ENCODE assay signal across 15 cellular contexts in genomic region chr4:95255396-95256107, GRCh38.
DNase-seq lines count a peak whose midpoint lies in the region; ATAC-seq, FAIRE-seq and TF ChIP-seq lines count a peak whose summit lies in the region.
"Had no signal": no experiment of that assay in that cellular context is flagged by ENCODE, and none has a peak within 500 bp of the region (broad histone marks: within the 10 kb centered on the region; RNA-seq: fewer than 3 reads in every experiment).

No MANE protein-coding gene starts in this region.

- dilution Hi-C loops in IMR-90 (cut with HindIII; ENCODE audit: low sequenced_read_pairs, unreplicated experiment) = no loop called here

- H3K4me3 ChIP-seq in IMR-90 (ENCODE audit: insufficient read depth, low read depth, low read length) = no peak overlapping the region
- H3K4me3 ChIP-seq in bronchial epithelial cell (ENCODE audit: low read depth, low read length) = no peak overlapping the region
- no peak overlapping the region for H3K4me3 ChIP-seq in right atrium auricular region
- H3K4me3 ChIP-seq in smooth muscle cell = peak overlapping the region; percentile 15

- no peaks in the 10 kb centered on the region for H3K36me3 ChIP-seq in IMR-90 (ENCODE audit: control insufficient read depth, insufficient read depth, low read length)
- H3K36me3 ChIP-seq in bronchial epithelial cell (ENCODE audit: control insufficient read depth, insufficient read depth, low read length) = no peaks in the 10 kb centered on the region
- no peaks in the 10 kb centered on the region for H3K36me3 ChIP-seq in right atrium auricular region
- no peaks in the 10 kb centered on the region for H3K36me3 ChIP-seq in smooth muscle cell (ENCODE audit: low read depth)

- WGBS in IMR-90 (ENCODE audit: extremely low coverage in 2 of 2, insufficient read length in 1 of 2), 2 experiments = 52% methylated on average over 7 of the region's 8 CpGs; no CpG with 5 or more reads in 1 of the 2 experiments
- 44% methylated on average over 8 of the region's 8 CpGs for WGBS in smooth muscle cell (ENCODE audit: low lambda C conversion rate)

- H4K91ac ChIP-seq in IMR-90 (ENCODE audit: insufficient read depth, low read depth, low read length) = no peak overlapping the region

- no peak for TF ChIP-seq RAD21 in IMR-90 (IDR thresholded peaks at IDR 0.05; ENCODE audit: low read length)

- no peak overlapping the region for H3K23ac ChIP-seq in IMR-90 (ENCODE audit: low read depth, low read length)

- POLR2A ChIA-PET in IMR-90 (lab: Charles Lee; ENCODE audit: unreplicated experiment) = no interaction called here

- no peak overlapping the region for H2AK9ac ChIP-seq in IMR-90 (replicated peaks; ENCODE audit: low read depth, low read length, poor library complexity)

- DNase-seq in IMR-90 (peak; percentile 77), bronchial epithelial cell (ENCODE audit: low read depth) (peak; percentile 51), right atrium auricular region (ENCODE audit: low spot score) (peak; percentile 60), smooth muscle cell (lab: John Stamatoyannopoulos, UW; ENCODE audit: unreplicated experiment) (peak; percentile 16), T-helper 1 cell (no peak), GM19240 (ENCODE audit: insufficient read length, low spot score) (no peak)
- DNase-seq: activated CD4-positive, alpha-beta T cell treated with anti-CD3 and anti-CD28 coated beads for 48 hours; CD4-positive, alpha-beta T cell; GDM1; NCI-H2171 treated with DMSO at 0.1 percent for 48 hours; stimulated activated CD4-positive, alpha-beta T cell treated with anti-CD3 and anti-CD28 coated beads, Interleukin-2, amount 100 ng/mL, for 24 hours; stimulated activated naive B cell treated with anti-CD40 and anti-IgM and Interleukin-4, amounts not matched to agents 10 μg/mL and 1 μg/mL and 100 μg/mL, for 72 hours had no signal

- H2BK5ac ChIP-seq in IMR-90 (ENCODE audit: low read depth, low read length, poor library complexity, severe bottlenecking) = no peak overlapping the region

- H3K4me2 ChIP-seq in IMR-90 (ENCODE audit: low read depth, low read length) (peak overlapping the region; percentile 40; the same call in 1 of the 2 replicates), smooth muscle cell (peak overlapping the region; percentile 79)

- in situ Hi-C loops in IMR-90 (cut with MboI; ENCODE audit: low sequenced_read_pairs) = no loop called here

- no TSS peak for BruUV-seq in IMR-90 (replicated peaks; lab: Mats Ljungman, UMichigan)

- H2BK20ac ChIP-seq in IMR-90 (ENCODE audit: low read depth, low read length) = peak overlapping the region; percentile 0; the same call in 1 of the 2 replicates

- H3K9ac ChIP-seq in IMR-90 (ENCODE audit: low read depth, low read length) (no peak overlapping the region), smooth muscle cell (ENCODE audit: low read depth) (peak overlapping the region; percentile 16)

- H3K14ac ChIP-seq in IMR-90 (replicated peaks; ENCODE audit: low read depth, low read length) = no peak overlapping the region; the same call in 1 of the 2 replicates

- H3K27me3 ChIP-seq in IMR-90 (ENCODE audit: control insufficient read depth, insufficient read depth, low read length) = no peaks in the 10 kb centered on the region
- H3K27me3 ChIP-seq in bronchial epithelial cell (ENCODE audit: control insufficient read depth, insufficient read depth, low read length) = no peaks in the 10 kb centered on the region
- no peaks in the 10 kb centered on the region for H3K27me3 ChIP-seq in right atrium auricular region
- no peaks in the 10 kb centered on the region for H3K27me3 ChIP-seq in smooth muscle cell (ENCODE audit: low read depth)

- no peak overlapping the region for H3K18ac ChIP-seq in IMR-90 (ENCODE audit: low read depth, low read length)

- H3K56ac ChIP-seq in IMR-90 (ENCODE audit: extremely low read depth, insufficient read depth, low read length) = no peak overlapping the region

- peak overlapping the region; percentile 39 for H2BK120ac ChIP-seq in IMR-90 (ENCODE audit: low read depth, low read length)

- peaks cover 4% of the 10 kb centered on the region for H3F3A ChIP-seq in smooth muscle cell (ENCODE audit: low read depth)

- no peak overlapping the region for H3K27ac ChIP-seq in IMR-90 (ENCODE audit: insufficient read depth, low read length)
- H3K27ac ChIP-seq in right atrium auricular region = peak overlapping the region in 1 of 2 donors; percentile 36
- peak overlapping the region; percentile 86 for H3K27ac ChIP-seq in smooth muscle cell (ENCODE audit: low read depth)

- TF ChIP-seq CTCF in IMR-90 (conservative IDR thresholded peaks at IDR 0.05; ENCODE audit: low read depth, low read length) (no peak), bronchial epithelial cell (IDR thresholded peaks at IDR 0.05; ENCODE audit: insufficient read depth, low read length, severe bottlenecking) (no peak), right atrium auricular region (IDR thresholded peaks at IDR 0.05) (no peak), smooth muscle cell (IDR thresholded peaks at IDR 0.05; ENCODE audit: borderline replicate concordance, insufficient read depth, poor library complexity, severe bottlenecking) (no peak)

- CTCF ChIA-PET in IMR-90 (lab: Yijun Ruan, JAX) = no interaction called here

- no peaks in the 10 kb centered on the region for H3K9me3 ChIP-seq in IMR-90 (ENCODE audit: control insufficient read depth, insufficient read depth, low read length)
- H3K9me3 ChIP-seq in right atrium auricular region = no peaks in the 10 kb centered on the region
- H3K9me3 ChIP-seq in smooth muscle cell (replicated peaks; ENCODE audit: low read depth) = no peaks in the 10 kb centered on the region

- no peak for TF ChIP-seq POLR2A in IMR-90 (IDR thresholded peaks at IDR 0.05; ENCODE audit: low read depth, low read length)

- H3K4ac ChIP-seq in IMR-90 (ENCODE audit: low read depth, low read length) = no peak overlapping the region

- no peaks in the 10 kb centered on the region for H3K79me1 ChIP-seq in IMR-90 (ENCODE audit: low read depth in 1 of 2, low read length in 2 of 2)

- no peaks in the 10 kb centered on the region for H4K20me1 ChIP-seq in IMR-90 (ENCODE audit: insufficient read depth, low read length)
- no peaks in the 10 kb centered on the region for H4K20me1 ChIP-seq in smooth muscle cell (ENCODE audit: low read depth)

- H3K4me1 ChIP-seq in IMR-90 (ENCODE audit: control insufficient read depth, insufficient read depth, low read length) = no peaks in the 10 kb centered on the region
- no peaks in the 10 kb centered on the region for H3K4me1 ChIP-seq in right atrium auricular region
- peaks cover 8% of the 10 kb centered on the region for H3K4me1 ChIP-seq in smooth muscle cell (ENCODE audit: low read depth)

- FAIRE-seq in bronchial epithelial cell (lab: Jason Lieb, UNC) = peak; percentile 23

- H2AFZ ChIP-seq in IMR-90 (replicated peaks; ENCODE audit: low read length, poor library complexity) = peak overlapping the region; percentile 72
- H2AFZ ChIP-seq in smooth muscle cell (ENCODE audit: low read depth) = peak overlapping the region; percentile 71

- H2BK15ac ChIP-seq in IMR-90 (ENCODE audit: low read depth, low read length) = no peak overlapping the region

- peaks cover 4% of the 10 kb centered on the region; the same call in 1 of the 2 replicates for H3K9me1 ChIP-seq in IMR-90 (ENCODE audit: insufficient read depth, low read length)

- ATAC-seq in IMR-90 (ENCODE audit: low read depth) (peak; percentile 93), GM21825 (IDR thresholded peaks at IDR 0.05; ENCODE audit: unreplicated experiment) (no peak), GM18498 (IDR thresholded peaks at IDR 0.05; ENCODE audit: unreplicated experiment) (no peak)
- ATAC-seq: left lobe of liver; stimulated activated naive B cell treated with anti-CD40 and anti-IgM and Interleukin-4, amounts not matched to agents 10 μg/mL and 1 μg/mL and 100 μg/mL, for 72 hours had no signal

- H2AK5ac ChIP-seq in IMR-90 (ENCODE audit: low read depth, low read length) = no peak overlapping the region

- no peaks in the 10 kb centered on the region for H3K79me2 ChIP-seq in smooth muscle cell (ENCODE audit: low read depth)

- no peak overlapping the region for H4K5ac ChIP-seq in IMR-90 (ENCODE audit: low read depth, low read length)

- peak overlapping the region in 1 of 2 experiments; percentile 22; a peak in 1 of 4 replicates for H4K8ac ChIP-seq in IMR-90 (ENCODE audit: low read depth in 2 of 2, low read length in 2 of 2)

- intact Hi-C loops in IMR-90 (cut with micrococcal nuclease) = no loop called here

TF ChIP-seq in IMR-90, 13 proteins besides CTCF, POLR2A, EP300 and RAD21:
- TF ChIP-seq BHLHE40 (IDR thresholded peaks at IDR 0.05; ENCODE audit: low read depth, low read length) (peak; percentile 87), USF2 (IDR thresholded peaks at IDR 0.05; ENCODE audit: low read depth, low read length) (peak; percentile 96), MAZ (IDR thresholded peaks at IDR 0.05; ENCODE audit: borderline replicate concordance, low read depth, low read length) (no peak), CEBPB (IDR thresholded peaks at IDR 0.05; ENCODE audit: low read depth, low read length) (peak; percentile 49; the same call in 1 of the 2 replicates)

Comparison
In these comparisons a context has a peak if more than half of its experiments do, and no peak if none do; other contexts are left out.
1. DNase-seq: peak in IMR-90 (single experiment), bronchial epithelial cell (single experiment), right atrium auricular region (single experiment) and smooth muscle cell (single experiment); none in T-helper 1 cell (0 of 5) and GM19240 (single experiment).